Comparison of ENCODE assay signal across 12 cellular contexts in genomic region chr22:49671331-49672012, GRCh38.
DNase-seq lines count a peak whose midpoint lies in the region; ATAC-seq and TF ChIP-seq lines count a peak whose summit lies in the region.
"Had no signal": no experiment of that assay in that cellular context is flagged by ENCODE, and none has a peak within 500 bp of the region (broad histone marks: within the 10 kb centered on the region; RNA-seq: fewer than 3 reads in every experiment).

No MANE protein-coding gene starts in this region.

- H3K36me3 Mint-ChIP-seq in activated T-cell treated with anti-CD3 and anti-CD28 coated beads, Interleukin-2, amount 50 U/mL, for 4 hours (ENCODE audit: insufficient read depth), result no peaks in the 10 kb centered on the region
- no peaks in the 10 kb centered on the region for H3K36me3 Mint-ChIP-seq in activated CD8-positive, alpha-beta T cell treated with anti-CD3 and anti-CD28 coated beads for 36 hours (ENCODE audit: low read depth)

- no peaks in the 10 kb centered on the region for H3K36me3 ChIP-seq in iPS-20b (ENCODE audit: insufficient read depth, low read depth, low read length)
- H3K36me3 ChIP-seq: neutrophil had no signal

- peak; percentile 1 for DNase-seq in activated T-cell treated with anti-CD3 and anti-CD28 coated beads, Interleukin-2, amount 50 U/mL, for 4 hours
- no peak for DNase-seq in activated T-cell treated with anti-CD3 and anti-CD28 coated beads, Interleukin-2, amount 50 U/mL, for 48 hours
- DNase-seq in activated CD8-positive, alpha-beta T cell treated with anti-CD3 and anti-CD28 coated beads for 36 hours, result no peak
- DNase-seq in stimulated activated naive CD8-positive, alpha-beta T cell treated with anti-CD3 and anti-CD28 coated beads, Interleukin-15, amount 100 ng/mL, for 72 hours, result no peak
- DNase-seq in NCI-H128 (lab: John Stamatoyannopoulos, UW; ENCODE audit: unreplicated experiment) (no peak), DMS79 treated with DMSO at 0.1 percent for 48 hours (lab: John Stamatoyannopoulos, UW) (no peak), SW480 (ENCODE audit: low spot score) (no peak)
- DNase-seq: activated CD4-positive, CD25-positive, alpha-beta regulatory T cell treated with anti-CD3 and anti-CD28 coated beads, Interleukin-2, amount 50 U/mL, for 72 hours; NCI-H526 treated with DMSO at 0.1 percent for 48 hours; Right ventricle myocardium superior had no signal

- peaks cover 3% of the 10 kb centered on the region; the same call in 1 of the 2 replicates for H3K4me1 ChIP-seq in iPS-20b (ENCODE audit: insufficient read depth, low read length)

- POLR2A ChIA-PET in activated CD8-positive, alpha-beta T cell treated with anti-CD3 and anti-CD28 coated beads for 36 hours (lab: Charles Lee), result interaction anchor here (3.4 kb wide), 1 partner anchor 14 kb away, joined by 10 read pairs; no protein-coding TSS in a partner anchor

- peak in 1 of 2 donors; percentile 32 for ATAC-seq in activated T-cell treated with anti-CD3 and anti-CD28 coated beads, Interleukin-2, amount 50 U/mL, for 4 hours
- ATAC-seq in activated CD8-positive, alpha-beta T cell treated with anti-CD3 and anti-CD28 coated beads for 36 hours, result no peak
- no peak for ATAC-seq in stimulated activated naive CD8-positive, alpha-beta T cell treated with anti-CD3 and anti-CD28 coated beads, Interleukin-15, amount 100 ng/mL, for 72 hours

- H3K9ac ChIP-seq in iPS-20b (ENCODE audit: low read depth, low read length), result no peak overlapping the region

- no peak overlapping the region for H3K27ac Mint-ChIP-seq in activated CD8-positive, alpha-beta T cell treated with anti-CD3 and anti-CD28 coated beads for 36 hours
- no peak overlapping the region for H3K27ac Mint-ChIP-seq in stimulated activated naive CD8-positive, alpha-beta T cell treated with anti-CD3 and anti-CD28 coated beads, Interleukin-15, amount 100 ng/mL, for 72 hours

- CTCF ChIA-PET in activated CD8-positive, alpha-beta T cell treated with anti-CD3 and anti-CD28 coated beads for 36 hours (lab: Charles Lee), result interaction anchor here (0.7 kb wide), 1 partner anchor 36 kb away, joined by 3 read pairs; no protein-coding TSS in a partner anchor

- H3K4me3 Mint-ChIP-seq in activated T-cell treated with anti-CD3 and anti-CD28 coated beads, Interleukin-2, amount 50 U/mL, for 4 hours, result peak overlapping the region; percentile 51
- H3K4me3 Mint-ChIP-seq in activated CD8-positive, alpha-beta T cell treated with anti-CD3 and anti-CD28 coated beads for 36 hours, result peak overlapping the region; percentile 34
- H3K4me3 Mint-ChIP-seq in stimulated activated naive CD8-positive, alpha-beta T cell treated with anti-CD3 and anti-CD28 coated beads, Interleukin-15, amount 100 ng/mL, for 72 hours, result peak overlapping the region; percentile 72 to 77

- H3K27me3 Mint-ChIP-seq in activated T-cell treated with anti-CD3 and anti-CD28 coated beads, Interleukin-2, amount 50 U/mL, for 4 hours (ENCODE audit: low read depth), result peaks cover 26% of the 10 kb centered on the region
- peaks cover 27% of the 10 kb centered on the region for H3K27me3 Mint-ChIP-seq in activated CD8-positive, alpha-beta T cell treated with anti-CD3 and anti-CD28 coated beads for 36 hours
- peaks cover 41% of the 10 kb centered on the region for H3K27me3 Mint-ChIP-seq in stimulated activated naive CD8-positive, alpha-beta T cell treated with anti-CD3 and anti-CD28 coated beads, Interleukin-15, amount 100 ng/mL, for 72 hours

- peaks cover 25% of the 10 kb centered on the region for H3K4me1 Mint-ChIP-seq in activated T-cell treated with anti-CD3 and anti-CD28 coated beads, Interleukin-2, amount 50 U/mL, for 4 hours (ENCODE audit: low read depth)
- H3K4me1 Mint-ChIP-seq in activated CD8-positive, alpha-beta T cell treated with anti-CD3 and anti-CD28 coated beads for 36 hours (ENCODE audit: low read depth), result peaks cover 23% of the 10 kb centered on the region
- H3K4me1 Mint-ChIP-seq in stimulated activated naive CD8-positive, alpha-beta T cell treated with anti-CD3 and anti-CD28 coated beads, Interleukin-15, amount 100 ng/mL, for 72 hours, result peaks cover 34% of the 10 kb centered on the region

- peaks cover 71% of the 10 kb centered on the region for H3K27me3 ChIP-seq in iPS-20b (ENCODE audit: insufficient read depth, low read length)

- intact Hi-C loops in activated CD8-positive, alpha-beta T cell treated with anti-CD3 and anti-CD28 coated beads for 36 hours (cut with micrococcal nuclease), result no loop called here

- H3K4me3 ChIP-seq in iPS-20b (ENCODE audit: low read length), result peak overlapping the region; percentile 61; the same call in 1 of the 2 replicates

- H3K27ac ChIP-seq in iPS-20b (ENCODE audit: low read length), result no peak overlapping the region
- H3K27ac ChIP-seq: neutrophil had no signal

- H3K9me3 Mint-ChIP-seq in activated T-cell treated with anti-CD3 and anti-CD28 coated beads, Interleukin-2, amount 50 U/mL, for 4 hours, result no peaks in the 10 kb centered on the region
- H3K9me3 Mint-ChIP-seq in activated CD8-positive, alpha-beta T cell treated with anti-CD3 and anti-CD28 coated beads for 36 hours, result no peaks in the 10 kb centered on the region
- no peaks in the 10 kb centered on the region for H3K9me3 Mint-ChIP-seq in stimulated activated naive CD8-positive, alpha-beta T cell treated with anti-CD3 and anti-CD28 coated beads, Interleukin-15, amount 100 ng/mL, for 72 hours

- H3K9me3 ChIP-seq in iPS-20b (ENCODE audit: insufficient read depth, low read depth, low read length), result peaks cover 3% of the 10 kb centered on the region; the same call in 1 of the 2 replicates

- TF ChIP-seq CTCF in activated CD8-positive, alpha-beta T cell treated with anti-CD3 and anti-CD28 coated beads for 36 hours (IDR thresholded peaks at IDR 0.05), result no peak
